ENCODE assay signal across 19 cellular contexts in genomic region chr6:158487495-158487894, GRCh38.
DNase-seq lines count a peak whose midpoint lies in the region; ATAC-seq and TF ChIP-seq lines count a peak whose summit lies in the region.
"Had no signal": no experiment of that assay in that cellular context is flagged by ENCODE, and none has a peak within 500 bp of the region (broad histone marks: within the 10 kb centered on the region; RNA-seq: fewer than 3 reads in every experiment).

No MANE protein-coding gene starts in this region.

- peaks cover under 1% of the 10 kb centered on the region for H3K4me1 Mint-ChIP-seq in stimulated activated memory B cell treated with anti-CD40 and anti-IgM and Interleukin-4, amounts not matched to agents 10 μg/mL and 1 μg/mL and 100 μg/mL, for 72 hours

- H3K9me3 ChIP-seq in GM23248 (ENCODE audit: low read depth) (no peaks in the 10 kb centered on the region), RWPE2 (ENCODE audit: severe bottlenecking) (no peaks in the 10 kb centered on the region), osteoblast (ENCODE audit: low read depth, low read length) (no peaks in the 10 kb centered on the region)
- H3K9me3 ChIP-seq: BLaER1, sigmoid colon, testis had no signal

- H2AFZ ChIP-seq in GM23248: no peak overlapping the region
- no peak overlapping the region for H2AFZ ChIP-seq in osteoblast (ENCODE audit: low read length)
- H2AFZ ChIP-seq: parathyroid adenoma had no signal

- peaks cover 48% of the 10 kb centered on the region for H3K36me3 Mint-ChIP-seq in stimulated activated memory B cell treated with anti-CD40 and anti-IgM and Interleukin-4, amounts not matched to agents 10 μg/mL and 1 μg/mL and 100 μg/mL, for 72 hours

- H3K4me3 Mint-ChIP-seq in stimulated activated memory B cell treated with anti-CD40 and anti-IgM and Interleukin-4, amounts not matched to agents 10 μg/mL and 1 μg/mL and 100 μg/mL, for 72 hours: no peak overlapping the region
- H3K4me3 Mint-ChIP-seq: activated naive CD8-positive, alpha-beta T cell; activated T-cell treated with anti-CD3 and anti-CD28 coated beads, Interleukin-2, amount 50 U/mL, for 4 hours had no signal

- H3K27me3 Mint-ChIP-seq in stimulated activated memory B cell treated with anti-CD40 and anti-IgM and Interleukin-4, amounts not matched to agents 10 μg/mL and 1 μg/mL and 100 μg/mL, for 72 hours: no peaks in the 10 kb centered on the region
- H3K27me3 Mint-ChIP-seq: activated naive CD8-positive, alpha-beta T cell had no signal

- H3F3A ChIP-seq in GM23248 (ENCODE audit: insufficient read depth): peaks cover 31% of the 10 kb centered on the region

- no peaks in the 10 kb centered on the region for H4K20me1 ChIP-seq in GM23248 (ENCODE audit: insufficient read depth)
- no peaks in the 10 kb centered on the region for H4K20me1 ChIP-seq in osteoblast (ENCODE audit: insufficient read depth, low read length)
- H4K20me1 ChIP-seq: BLaER1 had no signal

- H3K4me3 ChIP-seq in GM23248: no peak overlapping the region
- H3K4me3 ChIP-seq in RWPE2 (ENCODE audit: severe bottlenecking): no peak overlapping the region
- no peak overlapping the region for H3K4me3 ChIP-seq in epithelial cell of esophagus (ENCODE audit: low read length)
- no peak overlapping the region for H3K4me3 ChIP-seq in osteoblast (ENCODE audit: insufficient read depth, low read length)
- H3K4me3 ChIP-seq: BLaER1, sigmoid colon, testis had no signal

- TF ChIP-seq CTCF in RWPE2 (IDR thresholded peaks at IDR 0.05; ENCODE audit: poor library complexity, severe bottlenecking) (no peak), epithelial cell of esophagus (IDR thresholded peaks at IDR 0.05; ENCODE audit: insufficient read depth, low read depth, low read length, missing control alignments) (no peak), osteoblast (IDR thresholded peaks at IDR 0.05; ENCODE audit: extremely low read depth, low read depth, low read length) (no peak)

- ATAC-seq in RWPE2 (ENCODE audit: low read depth): no peak
- ATAC-seq in stimulated activated memory B cell treated with anti-CD40 and anti-IgM and Interleukin-4, amounts not matched to agents 10 μg/mL and 1 μg/mL and 100 μg/mL, for 72 hours: no peak
- ATAC-seq: left ventricle myocardium superior had no signal

- DNase-seq in GM23248 (peak; percentile 68), RWPE2 (ENCODE audit: low spot score) (no peak), epithelial cell of esophagus (ENCODE audit: low read depth) (peak; percentile 10), osteoblast (ENCODE audit: insufficient read length, low spot score, missing footprints) (no peak), HUDEP-2 (lab: John Stamatoyannopoulos, UW; ENCODE audit: unreplicated experiment in 76 of 76) (no peak), anterior cingulate cortex (lab: John Stamatoyannopoulos, UW) (no peak)
- DNase-seq: activated T-cell treated with anti-CD3 and anti-CD28 coated beads, Interleukin-2, amount 50 U/mL, for 4 hours; effector memory CD4-positive, alpha-beta T cell; left ventricle myocardium superior; NCI-H2081 treated with DMSO at 0.1 percent for 48 hours; NCI-H524 treated with DMSO at 0.1 percent for 48 hours; sigmoid colon; stimulated activated CD4-positive, alpha-beta T cell treated with anti-CD3 and anti-CD28 coated beads, Interleukin-4, amount 100 ng/mL, for 24 hours; testis had no signal

- H3K27ac Mint-ChIP-seq in stimulated activated memory B cell treated with anti-CD40 and anti-IgM and Interleukin-4, amounts not matched to agents 10 μg/mL and 1 μg/mL and 100 μg/mL, for 72 hours: no peak overlapping the region
- H3K27ac Mint-ChIP-seq: activated naive CD8-positive, alpha-beta T cell had no signal

- in situ Hi-C loops in GM23248 (cut with MboI): no loop called here

- H3K79me2 ChIP-seq in GM23248 (ENCODE audit: insufficient read depth): no peaks in the 10 kb centered on the region
- H3K79me2 ChIP-seq in osteoblast (ENCODE audit: insufficient read depth, low read length): no peaks in the 10 kb centered on the region
- H3K79me2 ChIP-seq: parathyroid adenoma had no signal

- WGBS in GM23248 (ENCODE audit: low coverage in 1 of 2, low lambda C conversion rate in 2 of 2, missing lambda C conversion rate in 2 of 2), 2 experiments: 46 to 50% methylated on average over 5 of the region's 5 CpGs

- no peaks in the 10 kb centered on the region for H3K36me3 ChIP-seq in GM23248 (ENCODE audit: low read depth)
- peaks cover 21% of the 10 kb centered on the region for H3K36me3 ChIP-seq in RWPE2 (ENCODE audit: low read depth)
- no peaks in the 10 kb centered on the region for H3K36me3 ChIP-seq in osteoblast (ENCODE audit: insufficient read depth, low read length)

- H3K4me1 ChIP-seq in GM23248 (ENCODE audit: insufficient read depth) (peaks cover 23% of the 10 kb centered on the region), RWPE2 (ENCODE audit: insufficient read depth, poor library complexity, severe bottlenecking) (peaks cover 13% of the 10 kb centered on the region), osteoblast (ENCODE audit: insufficient read depth, low read length) (peaks cover 29% of the 10 kb centered on the region)
- H3K4me1 ChIP-seq: BLaER1, parathyroid adenoma, testis had no signal

- no peaks in the 10 kb centered on the region for H3K9me2 ChIP-seq in GM23248 (ENCODE audit: insufficient read depth)

- peak overlapping the region; percentile 70 for H3K27ac ChIP-seq in GM23248
- peak overlapping the region; percentile 75 for H3K27ac ChIP-seq in RWPE2 (ENCODE audit: poor library complexity, severe bottlenecking)
- H3K27ac ChIP-seq in osteoblast (ENCODE audit: low read depth, low read length): peak overlapping the region; percentile 90
- H3K27ac ChIP-seq: BLaER1, foreskin keratinocyte, parathyroid adenoma, sigmoid colon, testis had no signal

- no peaks in the 10 kb centered on the region for H3K9me3 Mint-ChIP-seq in stimulated activated memory B cell treated with anti-CD40 and anti-IgM and Interleukin-4, amounts not matched to agents 10 μg/mL and 1 μg/mL and 100 μg/mL, for 72 hours
- H3K9me3 Mint-ChIP-seq: activated T-cell treated with anti-CD3 and anti-CD28 coated beads, Interleukin-2, amount 50 U/mL, for 4 hours had no signal

- peak overlapping the region; percentile 36 for H3K9ac ChIP-seq in GM23248
- H3K9ac ChIP-seq: BLaER1, parathyroid adenoma had no signal

- H3K27me3 ChIP-seq in GM23248 (replicated peaks; ENCODE audit: insufficient read depth) (no peaks in the 10 kb centered on the region), RWPE2 (ENCODE audit: insufficient read depth, poor library complexity, severe bottlenecking) (no peaks in the 10 kb centered on the region), osteoblast (ENCODE audit: insufficient read depth, low read length) (no peaks in the 10 kb centered on the region)
- H3K27me3 ChIP-seq: BLaER1, foreskin keratinocyte, sigmoid colon, testis had no signal

- peak overlapping the region; percentile 64 for H3K4me2 ChIP-seq in GM23248 (ENCODE audit: unreplicated experiment)
- peak overlapping the region; percentile 67 for H3K4me2 ChIP-seq in osteoblast (ENCODE audit: insufficient read depth, low read length)
- H3K4me2 ChIP-seq: BLaER1 had no signal

Comparison
In these comparisons a context has a peak if more than half of its experiments do, and no peak if none do; other contexts are left out.
1. DNase-seq: peak in GM23248 (single experiment) and epithelial cell of esophagus (single experiment); none in RWPE2 (single experiment), osteoblast (single experiment), HUDEP-2 (0 of 76) and anterior cingulate cortex (0 of 58).
2. Peak in every context shown above with its lines, with median percentiles within 50 percentile points of each other: H3K27ac ChIP-seq.